Comparison of ENCODE assay signal across 1 cellular context in genomic region chr6:169991031-169991390, GRCh38.
TF ChIP-seq lines count a peak whose summit lies in the region.

No MANE protein-coding gene starts in this region.

TF ChIP-seq in H1, 55 proteins besides CTCF, POLR2A, EP300 and RAD21 (continued from another document):
- TF ChIP-seq POU5F1 (IDR thresholded peaks at IDR 0.05; ENCODE audit: low read depth, low read length) (no peak), HDAC2 (IDR thresholded peaks at IDR 0.05; ENCODE audit: borderline replicate concordance in 1 of 2, low read depth in 2 of 2, low read length in 2 of 2) (no peak), TBP (IDR thresholded peaks at IDR 0.05; ENCODE audit: low read depth, low read length) (no peak), RNF2 (IDR thresholded peaks at IDR 0.05; ENCODE audit: borderline replicate concordance, low read depth, low read length, missing control alignments, poor library complexity, severe bottlenecking) (no peak), NANOG (IDR thresholded peaks at IDR 0.05; ENCODE audit: insufficient read depth, low read depth, low read length, poor library complexity, severe bottlenecking) (no peak)
